In genomic region chr19:13774217-13775191, GRCh38 we compare ENCODE assay signal across 8 cellular contexts. TPM values are rescaled to one million over a fixed set of nuclear protein-coding genes. Genes with fewer than 3 reads are reported as not detected.
DNase-seq lines count a peak whose midpoint lies in the region; ATAC-seq and TF ChIP-seq lines count a peak whose summit lies in the region.

Gene C19orf53, plus strand, starts transcription at chr19:13774456. Its CDS starts 22 bp downstream, at chr19:13774478.

- H3K4me2 ChIP-seq in IMR-90 (ENCODE audit: low read depth, low read length) = peak within 1 kb of the TSS; percentile 99

- peaks cover 14% of the 10 kb centered on the region; the same call in 1 of the 2 replicates for H4K20me1 ChIP-seq in IMR-90 (ENCODE audit: insufficient read depth, low read length)

- ATAC-seq in GM21528 (IDR thresholded peaks at IDR 0.05; ENCODE audit: low FRiP score, unreplicated experiment) (peak; percentile 69), IMR-90 (ENCODE audit: low read depth) (peak; percentile 98)

- no peak within 1 kb of the TSS for H2BK20ac ChIP-seq in IMR-90 (ENCODE audit: low read depth, low read length)

- TF ChIP-seq POLR2A in IMR-90 (IDR thresholded peaks at IDR 0.05; ENCODE audit: low read depth, low read length) = peak; percentile 74; the same call in 1 of the 2 replicates

- peak within 1 kb of the TSS; percentile 10 for H3K18ac ChIP-seq in IMR-90 (ENCODE audit: low read depth, low read length)

- CTCF ChIA-PET in IMR-90 (lab: Yijun Ruan, JAX) = interaction anchor here (0.6 kb wide), 1 partner anchor 141 kb away, joined by 3 read pairs; no protein-coding TSS in a partner anchor

- dilution Hi-C loops in IMR-90 (cut with HindIII; ENCODE audit: low sequenced_read_pairs, unreplicated experiment) = no loop called here

- H4K8ac ChIP-seq in IMR-90 (ENCODE audit: low read depth in 2 of 2, low read length in 2 of 2) = peak within 1 kb of the TSS; percentile 41 to 95; a peak in 3 of 4 replicates

- H3K23ac ChIP-seq in IMR-90 (ENCODE audit: low read depth, low read length) = peak within 1 kb of the TSS; percentile 66

- H2BK120ac ChIP-seq in IMR-90 (ENCODE audit: low read depth, low read length) = peak within 1 kb of the TSS; percentile 49

- 0% methylated on average over 23 of the region's 61 CpGs; no CpG with 5 or more reads in 1 of the 2 experiments for WGBS in IMR-90 (ENCODE audit: extremely low coverage in 2 of 2, insufficient read length in 1 of 2), 2 experiments

- H3K4me1 ChIP-seq in IMR-90 (ENCODE audit: control insufficient read depth, insufficient read depth, low read length) = peaks cover 7% of the 10 kb centered on the region; the same call in 1 of the 2 replicates

- peak within 1 kb of the TSS; percentile 79 for H3K9ac ChIP-seq in IMR-90 (ENCODE audit: low read depth, low read length)

- H3K9me3 ChIP-seq in IMR-90 (ENCODE audit: control insufficient read depth, insufficient read depth, low read length) = no peaks in the 10 kb centered on the region

- TF ChIP-seq CTCF in IMR-90 (conservative IDR thresholded peaks at IDR 0.05; ENCODE audit: low read depth, low read length) = no peak

- TF ChIP-seq RAD21 in IMR-90 (IDR thresholded peaks at IDR 0.05; ENCODE audit: low read length) = no peak

- H4K5ac ChIP-seq in IMR-90 (ENCODE audit: low read depth, low read length) = peak within 1 kb of the TSS; percentile 65

- H3K27me3 ChIP-seq in IMR-90 (ENCODE audit: control insufficient read depth, insufficient read depth, low read length) = no peaks in the 10 kb centered on the region

- DNase-seq in DMS 273 (lab: John Stamatoyannopoulos, UW; ENCODE audit: unreplicated experiment) (peak; percentile 95), IMR-90 (peak; percentile 94), OCI-M1 (lab: John Stamatoyannopoulos, UW) (peak; percentile 100), activated T-cell treated with anti-CD3 and anti-CD28 coated beads for 24 hours (ENCODE audit: low read depth) (peak; percentile 82), epidermal melanocyte (ENCODE audit: insufficient read length, low spot score) (peak; percentile 98), middle frontal gyrus (ENCODE audit: extremely low spot score, low spot score) (peak; percentile 90)
- peak; percentile 79 to 82 for DNase-seq in stimulated activated CD8-positive, alpha-beta memory T cell treated with anti-CD3 and anti-CD28 coated beads, Interleukin-2, amount 100 ng/mL, for 48 hours (ENCODE audit: low read depth in 2 of 2)

- peak within 1 kb of the TSS; percentile 84 for H2AK5ac ChIP-seq in IMR-90 (ENCODE audit: low read depth, low read length)

- 0 out of 3 replicates have a peak within 1 kb of the TSS, but pooled peaks have one; percentile 5 for H2BK15ac ChIP-seq in IMR-90 (ENCODE audit: low read depth, low read length)

- H3K56ac ChIP-seq in IMR-90 (ENCODE audit: extremely low read depth, insufficient read depth, low read length) = peak within 1 kb of the TSS; percentile 88

- intact Hi-C loops in IMR-90 (cut with micrococcal nuclease) = loop anchor here (1.0 kb wide), 1 partner anchor 21 kb away; the partner anchor contains the start of gene ZSWIM4

- H2AK9ac ChIP-seq in IMR-90 (replicated peaks; ENCODE audit: low read depth, low read length, poor library complexity) = peak within 1 kb of the TSS; percentile 99

- in situ Hi-C loops in IMR-90 (cut with MboI; ENCODE audit: low sequenced_read_pairs) = loop anchor here (25.0 kb wide), 1 partner anchor 313 kb away; the partner anchor contains the start of genes C19orf67 and SAMD1

- H4K91ac ChIP-seq in IMR-90 (ENCODE audit: insufficient read depth, low read depth, low read length) = peak within 1 kb of the TSS; percentile 62

- H2AFZ ChIP-seq in IMR-90 (replicated peaks; ENCODE audit: low read length, poor library complexity) = peak within 1 kb of the TSS; percentile 91

- H3K4me3 ChIP-seq in IMR-90 (ENCODE audit: insufficient read depth, low read depth, low read length) = peak within 1 kb of the TSS; percentile 78

- peak within 1 kb of the TSS; percentile 70 for H2BK5ac ChIP-seq in IMR-90 (ENCODE audit: low read depth, low read length, poor library complexity, severe bottlenecking)

- no TSS peak for BruUV-seq in IMR-90 (replicated peaks; lab: Mats Ljungman, UMichigan)

- H3K27ac ChIP-seq in IMR-90 (ENCODE audit: insufficient read depth, low read length) = peak within 1 kb of the TSS; percentile 82

- H3K79me1 ChIP-seq in IMR-90 (ENCODE audit: low read depth in 1 of 2, low read length in 2 of 2) = peaks cover 8 to 45% of the 10 kb centered on the region in 2 experiments; a peak in 3 of 4 replicates

- POLR2A ChIA-PET in IMR-90 (lab: Charles Lee; ENCODE audit: unreplicated experiment) = interaction anchor here (0.6 to 1.0 kb wide), 5 partner anchors 9 to 62 kb away, joined by 3 to 11 read pairs (median 4); partner anchors contain the start of gene MRI1

- H3K9me1 ChIP-seq in IMR-90 (ENCODE audit: insufficient read depth, low read length) = peaks cover 14% of the 10 kb centered on the region; the same call in 1 of the 2 replicates

- peak within 1 kb of the TSS; percentile 91 for H3K14ac ChIP-seq in IMR-90 (replicated peaks; ENCODE audit: low read depth, low read length)

- H3K36me3 ChIP-seq in IMR-90 (ENCODE audit: control insufficient read depth, insufficient read depth, low read length) = peaks cover 45% of the 10 kb centered on the region

- H3K4ac ChIP-seq in IMR-90 (ENCODE audit: low read depth, low read length) = peak within 1 kb of the TSS; percentile 74

TF ChIP-seq in IMR-90, 13 proteins besides CTCF, POLR2A, EP300 and RAD21:
- TF ChIP-seq BHLHE40 (IDR thresholded peaks at IDR 0.05; ENCODE audit: low read depth, low read length) (peak; percentile 84), CHD1 (IDR thresholded peaks at IDR 0.05; ENCODE audit: low read depth, low read length) (no peak), CEBPB (IDR thresholded peaks at IDR 0.05; ENCODE audit: low read depth, low read length) (no peak), MAFK (IDR thresholded peaks at IDR 0.05; ENCODE audit: low read depth, low read length) (no peak), MXI1 (IDR thresholded peaks at IDR 0.05; ENCODE audit: borderline replicate concordance, low read depth, low read length) (peak; percentile 78; the same call in 1 of the 2 replicates), RCOR1 (IDR thresholded peaks at IDR 0.05; ENCODE audit: insufficient replicate concordance, low read length) (no peak), SMC3 (IDR thresholded peaks at IDR 0.05; ENCODE audit: low read depth, low read length) (0 out of 2 replicates have a peak, but pooled peaks have one; percentile 3), MAZ (IDR thresholded peaks at IDR 0.05; ENCODE audit: borderline replicate concordance, low read depth, low read length) (peak; percentile 27; the same call in 1 of the 2 replicates), ELK1 (IDR thresholded peaks at IDR 0.05; ENCODE audit: borderline replicate concordance, low read depth, low read length) (no peak), FOS (IDR thresholded peaks at IDR 0.05; ENCODE audit: low read depth, low read length) (no peak), NFE2L2 (IDR thresholded peaks at IDR 0.05; ENCODE audit: low read depth, low read length) (no peak), USF2 (IDR thresholded peaks at IDR 0.05; ENCODE audit: low read depth, low read length) (peak; percentile 56; the same call in 1 of the 2 replicates), RFX5 (IDR thresholded peaks at IDR 0.05; ENCODE audit: low read depth, low read length) (no peak)

RNA-seq across cellular contexts. Expression of gene C19orf53, which starts in this region (rescaled TPM):
- total RNA-seq in IMR-90 (2012; rRNA removed) = 61.3 and 68.3 TPM in 2 replicates
- polyA plus RNA-seq in IMR-90 (2012; rRNA removed) = 290 and 349 TPM in 2 replicates
- 572 and 791 TPM in 2 replicates for polyA plus RNA-seq in IMR-90 (2012; cell fraction: cytosol; rRNA removed)
- polyA plus RNA-seq in IMR-90 (2012; cell fraction: nucleus; rRNA removed; ENCODE audit: low replicate concordance) = 129 and 215 TPM in 2 replicates

Comparison
In these comparisons a context has a peak if more than half of its experiments do, and no peak if none do; other contexts are left out.
1. Peak in every context shown above with its lines: DNase-seq, ATAC-seq, H3K4me3 ChIP-seq and H3K27ac ChIP-seq.